Comparison of ENCODE assay signal across 15 cellular contexts in genomic region chr10:126919426-126919825, GRCh38.
"Had no signal": no experiment of that assay in that cellular context is flagged by ENCODE, and none has a peak within 500 bp of the region (broad histone marks: within the 10 kb centered on the region; RNA-seq: fewer than 3 reads in every experiment).

No MANE protein-coding gene starts in this region.

- ATAC-seq: stimulated activated naive CD8-positive, alpha-beta T cell treated with anti-CD3 and anti-CD28 coated beads, Interleukin-15, Interleukin-2, amounts not matched to agents 100 U/mL and 50 U/mL, for 24 hours had no signal

- H3K4me3 ChIP-seq: hepatocyte, lung, sigmoid colon, tibial artery, uterus had no signal

- H3K27me3 ChIP-seq: brain microvascular endothelial cell, hepatocyte, sigmoid colon, tibial artery, uterus had no signal

- H3K4me3 Mint-ChIP-seq: activated naive CD4-positive, alpha-beta T cell treated with anti-CD3 and anti-CD28 coated beads, Interleukin-2, amount 50 U/mL, for 24 hours; naive B cell had no signal

- H3K9me3 ChIP-seq: sigmoid colon, tibial artery, uterus had no signal

- H3K36me3 Mint-ChIP-seq: activated naive CD4-positive, alpha-beta T cell treated with anti-CD3 and anti-CD28 coated beads, Interleukin-2, amount 50 U/mL, for 24 hours had no signal

- H3K27ac Mint-ChIP-seq: activated naive CD4-positive, alpha-beta T cell treated with anti-CD3 and anti-CD28 coated beads, Interleukin-2, amount 50 U/mL, for 24 hours had no signal

- H3K4me1 Mint-ChIP-seq: activated naive CD4-positive, alpha-beta T cell treated with anti-CD3 and anti-CD28 coated beads, Interleukin-2, amount 50 U/mL, for 24 hours; naive B cell had no signal

- H3K27ac ChIP-seq: brain microvascular endothelial cell, hepatocyte, tibial artery had no signal

- H3K4me2 ChIP-seq: hepatocyte had no signal

- H3K36me3 ChIP-seq: brain microvascular endothelial cell, sigmoid colon, uterus had no signal

- DNase-seq: activated T-cell treated with anti-CD3 and anti-CD28 coated beads, Interleukin-2, amount 50 U/mL, for 1 hour; amniotic stem cell; brain microvascular endothelial cell; kidney glomerular epithelial cell; naive B cell; occipital lobe; sigmoid colon; stimulated activated CD4-positive, alpha-beta T cell treated with anti-CD3 and anti-CD28 coated beads, Interleukin-2, amount 100 ng/mL, for 48 hours; stimulated activated naive CD8-positive, alpha-beta T cell treated with anti-CD3 and anti-CD28 coated beads, Interleukin-15, Interleukin-2, amounts not matched to agents 100 U/mL and 50 U/mL, for 24 hours; T-helper 2 cell; tibial artery; uterus had no signal

- H2AFZ ChIP-seq: hepatocyte had no signal
